Comparison of ENCODE assay signal across 8 cellular contexts in the genomic region with DNA sequence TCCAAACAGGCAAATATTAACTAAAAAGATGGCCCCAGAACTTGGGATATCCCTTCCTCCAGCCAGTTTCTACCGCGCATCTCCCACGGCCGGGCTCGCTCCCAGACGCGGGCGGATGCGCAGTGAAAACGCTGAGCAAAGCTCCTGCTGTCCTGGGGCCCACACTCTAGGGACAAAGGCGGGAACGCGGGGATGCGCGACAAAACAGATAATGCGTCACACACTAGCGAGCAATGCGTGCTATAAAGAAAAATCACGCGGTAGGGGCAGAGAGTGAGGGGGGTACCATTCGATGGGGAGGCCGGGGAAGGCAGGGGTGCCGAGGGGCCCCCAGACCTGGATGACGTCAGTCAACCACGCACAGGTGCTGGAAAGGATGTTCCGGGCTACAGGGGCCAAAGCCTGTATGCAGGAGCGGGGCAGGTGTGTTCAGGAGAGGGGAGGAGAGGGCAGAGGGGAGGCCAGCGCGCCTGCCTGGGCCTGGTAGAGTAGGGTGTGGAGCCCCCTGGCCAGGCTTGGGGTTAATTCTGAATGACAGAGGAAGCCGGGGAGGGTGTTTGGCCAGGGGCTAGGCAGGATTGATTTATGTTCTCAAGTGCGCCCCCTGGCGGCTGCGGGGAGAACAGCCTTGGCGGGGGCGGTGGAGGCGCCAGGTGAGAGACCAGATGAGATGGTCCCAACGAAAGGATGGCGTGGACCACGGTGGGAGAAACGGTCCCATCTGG. TPM values are rescaled to one million over a fixed set of nuclear protein-coding genes. Genes with fewer than 3 reads are reported as not detected.
A peak's percentile ranks its signal among the peaks of the same experiment; 100 is the strongest.
DNase-seq lines count a peak whose midpoint lies in the region; TF ChIP-seq lines count a peak whose summit lies in the region.

No MANE protein-coding gene starts in this region.

- POLR2A ChIA-PET in A673 (lab: Charles Lee; ENCODE audit: low non-redundant PET), result no interaction called here

- H3K9me3 Mint-ChIP-seq in nephron progenitor cell, result peaks cover 28% of the 10 kb centered on the region

- peak; percentile 31 for DNase-seq in A673 (ENCODE audit: low spot score)
- no peak for DNase-seq in HFF-Myc (ENCODE audit: extremely low read depth, low read depth)
- peak; percentile 59 to 75 for DNase-seq in activated CD4-positive, alpha-beta T cell treated with anti-CD3 and anti-CD28 coated beads for 4 hours
- peak; percentile 63 for DNase-seq in colonic mucosa
- DNase-seq in nephron progenitor cell, result peak; percentile 55
- peak; percentile 50 to 63 for DNase-seq in thyroid gland
- DNase-seq in KG1 (lab: John Stamatoyannopoulos, UW), result no peak
- no peak for DNase-seq in NCI-H1930 (lab: John Stamatoyannopoulos, UW)

- CTCF ChIA-PET in A673 (lab: Charles Lee), result interaction anchor here (0.5 kb wide), 1 partner anchor 605 kb away, joined by 4 read pairs; no protein-coding TSS in a partner anchor

- peak; percentile 73 for TF ChIP-seq CTCF in A673 (conservative IDR thresholded peaks at IDR 0.05; ENCODE audit: low read depth, low read length)
- TF ChIP-seq CTCF in HFF-Myc (IDR thresholded peaks at IDR 0.05; ENCODE audit: low read depth, low read length, missing control alignments), result peak; percentile 95
- TF ChIP-seq CTCF in colonic mucosa (IDR thresholded peaks at IDR 0.05), result peak; percentile 69
- peak; percentile 71 for TF ChIP-seq CTCF in nephron progenitor cell (IDR thresholded peaks at IDR 0.05)
- TF ChIP-seq CTCF in thyroid gland (IDR thresholded peaks at IDR 0.05), result peak; percentile 55 to 88 (median 62)

- TF ChIP-seq POLR2A in thyroid gland (IDR thresholded peaks at IDR 0.05), result no peak

- no TSS peak for BruUV-seq in A673 (replicated peaks; lab: Mats Ljungman, UMichigan)

- no peaks in the 10 kb centered on the region for H3K27me3 ChIP-seq in A673 (replicated peaks; ENCODE audit: insufficient read depth, low read depth, low read length, poor library complexity)
- no peaks in the 10 kb centered on the region for H3K27me3 ChIP-seq in colonic mucosa
- no peaks in the 10 kb centered on the region for H3K27me3 ChIP-seq in thyroid gland

- no peaks in the 10 kb centered on the region for H3K4me1 ChIP-seq in A673 (ENCODE audit: insufficient read depth, low read length, poor library complexity, severe bottlenecking)
- H3K4me1 ChIP-seq in colonic mucosa, result no peaks in the 10 kb centered on the region
- H3K4me1 ChIP-seq in thyroid gland, result peaks cover 4% of the 10 kb centered on the region in 2 donors

- H3K27ac ChIP-seq in A673 (ENCODE audit: low read depth, low read length, poor library complexity, severe bottlenecking) (no peak overlapping the region), colonic mucosa (no peak overlapping the region), thyroid gland (no peak overlapping the region)

- no peak overlapping the region for H3K9ac ChIP-seq in colonic mucosa (ENCODE audit: low read depth in 2 of 2, low read length in 2 of 2)

- H3K27ac Mint-ChIP-seq in nephron progenitor cell, result no peak overlapping the region

- intact Hi-C loops in A673 (cut with micrococcal nuclease; ENCODE audit: unreplicated experiment), result loop anchor here (5.0 kb wide), 1 partner anchor 53 kb away; no protein-coding TSS in a partner anchor
- intact Hi-C loops in colonic mucosa (cut with DNase I), result loop anchor here (5.0 kb wide), 2 partner anchors 63 to 138 kb away; no protein-coding TSS in a partner anchor
- intact Hi-C loops in thyroid gland (cut with DNase I), result loop anchor here (2.0 kb wide), 1 partner anchor 137 kb away; no protein-coding TSS in a partner anchor

- H3K36me3 ChIP-seq in A673 (ENCODE audit: insufficient read depth, low read length, poor library complexity, severe bottlenecking), result no peaks in the 10 kb centered on the region
- no peaks in the 10 kb centered on the region for H3K36me3 ChIP-seq in colonic mucosa
- H3K36me3 ChIP-seq in thyroid gland, result no peaks in the 10 kb centered on the region

- WGBS in thyroid gland, 2 donors, result 54 to 66% methylated on average over 40 of the region's 40 CpGs

- H3K36me3 Mint-ChIP-seq in nephron progenitor cell (ENCODE audit: low read depth), result no peaks in the 10 kb centered on the region

- H3K4me3 ChIP-seq in A673 (ENCODE audit: low read depth, low read length, poor library complexity, severe bottlenecking) (no peak overlapping the region), HFF-Myc (replicated peaks; ENCODE audit: low read depth, low read length) (no peak overlapping the region), colonic mucosa (no peak overlapping the region), thyroid gland (replicated peaks in 1 of 3) (no peak overlapping the region)

- H3K27me3 Mint-ChIP-seq in nephron progenitor cell (ENCODE audit: low read depth, poor library complexity), result peaks cover 14% of the 10 kb centered on the region

- no peak overlapping the region for H3K4me3 Mint-ChIP-seq in nephron progenitor cell

- H3K9me3 ChIP-seq in A673 (ENCODE audit: low read depth, low read length, poor library complexity, severe bottlenecking) (no peaks in the 10 kb centered on the region), colonic mucosa (no peaks in the 10 kb centered on the region), thyroid gland (no peaks in the 10 kb centered on the region)

- H3K4me1 Mint-ChIP-seq in nephron progenitor cell, result peaks cover 10% of the 10 kb centered on the region

RNA-seq across cellular contexts. Expression of a gene that starts 14.9 kb away (rescaled TPM):
- total RNA-seq in A673 (2021) (283 and 293 TPM in 2 replicates), colonic mucosa (1,000 to 10,000 TPM; 1,192 to 1,707 TPM), thyroid gland (10 to 100 TPM; 29.2 to 54.0 (median 45.4) TPM)

Comparison
In these comparisons a context has a peak if more than half of its experiments do, and no peak if none do; other contexts are left out.
1. DNase-seq: peak in A673 (single experiment), activated CD4-positive, alpha-beta T cell treated with anti-CD3 and anti-CD28 coated beads for 4 hours (2 of 2), colonic mucosa (single experiment), nephron progenitor cell (single experiment) and thyroid gland (2 of 2); none in HFF-Myc (single experiment), KG1 (single experiment) and NCI-H1930 (0 of 2).
2. Peak in every context shown above with its lines, with median percentiles within 50 percentile points of each other: CTCF ChIP-seq.